ENCODE assay signal across 22 cellular contexts in genomic region chr2:49686291-49686690, GRCh38.
"Had no signal": no experiment of that assay in that cellular context is flagged by ENCODE, and none has a peak within 500 bp of the region (broad histone marks: within the 10 kb centered on the region; RNA-seq: fewer than 3 reads in every experiment).

No MANE protein-coding gene starts in this region.

- ATAC-seq: activated CD4-positive, alpha-beta T cell treated with anti-CD3 and anti-CD28 coated beads for 36 hours; activated T-helper 17 cell treated with anti-CD3 and anti-CD28 coated beads, Interleukin-2, amount 50 U/mL, for 72 hours; T-cell had no signal

- H3K9me3 Mint-ChIP-seq: activated CD4-positive, alpha-beta memory T cell treated with anti-CD3 and anti-CD28 coated beads, Interleukin-2, amount 10 ng/mL, durations not matched to agents 7 days and 5 days; activated T-helper 17 cell treated with anti-CD3 and anti-CD28 coated beads, Interleukin-2, amount 50 U/mL, for 72 hours; brain had no signal

- H3K27ac Mint-ChIP-seq: activated CD4-positive, alpha-beta memory T cell treated with anti-CD3 and anti-CD28 coated beads, Interleukin-2, amount 10 ng/mL, durations not matched to agents 7 days and 5 days; activated CD4-positive, alpha-beta T cell treated with anti-CD3 and anti-CD28 coated beads for 36 hours; activated naive CD4-positive, alpha-beta T cell treated with anti-CD3 and anti-CD28 coated beads for 36 hours; activated naive CD8-positive, alpha-beta T cell; activated T-helper 17 cell treated with anti-CD3 and anti-CD28 coated beads, Interleukin-2, amount 50 U/mL, for 72 hours; brain; T-cell had no signal

- H3K4me1 Mint-ChIP-seq: activated CD4-positive, alpha-beta memory T cell treated with anti-CD3 and anti-CD28 coated beads, Interleukin-2, amount 10 ng/mL, durations not matched to agents 7 days and 5 days; activated CD4-positive, alpha-beta T cell treated with anti-CD3 and anti-CD28 coated beads for 36 hours; activated T-helper 17 cell treated with anti-CD3 and anti-CD28 coated beads, Interleukin-2, amount 50 U/mL, for 72 hours; central memory CD8-positive, alpha-beta T cell; T-cell had no signal

- DNase-seq: activated CD4-positive, alpha-beta memory T cell treated with anti-CD3 and anti-CD28 coated beads, Interleukin-2, amount 10 ng/mL, durations not matched to agents 7 days and 5 days; activated CD4-positive, alpha-beta T cell treated with anti-CD3 and anti-CD28 coated beads for 36 hours; activated CD4-positive, alpha-beta T cell treated with anti-CD3 and anti-CD28 coated beads, Interleukin-2, amount 50 U/mL, for 1 hour; activated CD4-positive, CD25-positive, alpha-beta regulatory T cell; activated gamma-delta T cell; activated naive CD4-positive, alpha-beta T cell treated with anti-CD3 and anti-CD28 coated beads for 36 hours; activated T-cell treated with anti-CD3 and anti-CD28 coated beads for 4 hours; activated T-cell treated with anti-CD3 and anti-CD28 coated beads, Interleukin-2, amount 50 U/mL, for 48 hours; amygdala; NCI-H1105 treated with DMSO at 0.1 percent for 48 hours; NCI-H1694 treated with DMSO at 0.1 percent for 48 hours; NCI-H2029 treated with DMSO at 0.1 percent for 48 hours; NCI-H345; NCI-H774; SIG-M5; T-cell; T-helper 2 cell; T1000 had no signal

- H3K27me3 Mint-ChIP-seq: activated CD4-positive, alpha-beta memory T cell treated with anti-CD3 and anti-CD28 coated beads, Interleukin-2, amount 10 ng/mL, durations not matched to agents 7 days and 5 days; activated CD4-positive, alpha-beta T cell treated with anti-CD3 and anti-CD28 coated beads for 36 hours; activated naive CD8-positive, alpha-beta T cell; activated T-helper 17 cell treated with anti-CD3 and anti-CD28 coated beads, Interleukin-2, amount 50 U/mL, for 72 hours; central memory CD8-positive, alpha-beta T cell; T-cell had no signal

- H3K4me3 Mint-ChIP-seq: activated CD4-positive, alpha-beta memory T cell treated with anti-CD3 and anti-CD28 coated beads, Interleukin-2, amount 10 ng/mL, durations not matched to agents 7 days and 5 days; activated CD4-positive, alpha-beta T cell treated with anti-CD3 and anti-CD28 coated beads for 36 hours; activated naive CD4-positive, alpha-beta T cell treated with anti-CD3 and anti-CD28 coated beads for 36 hours; activated naive CD8-positive, alpha-beta T cell; activated T-helper 17 cell treated with anti-CD3 and anti-CD28 coated beads, Interleukin-2, amount 50 U/mL, for 72 hours; brain; central memory CD8-positive, alpha-beta T cell; T-cell had no signal

- H3K36me3 Mint-ChIP-seq: activated naive CD8-positive, alpha-beta T cell; brain; T-cell had no signal
